ENCODE assay signal across 33 cellular contexts in the genomic region with DNA sequence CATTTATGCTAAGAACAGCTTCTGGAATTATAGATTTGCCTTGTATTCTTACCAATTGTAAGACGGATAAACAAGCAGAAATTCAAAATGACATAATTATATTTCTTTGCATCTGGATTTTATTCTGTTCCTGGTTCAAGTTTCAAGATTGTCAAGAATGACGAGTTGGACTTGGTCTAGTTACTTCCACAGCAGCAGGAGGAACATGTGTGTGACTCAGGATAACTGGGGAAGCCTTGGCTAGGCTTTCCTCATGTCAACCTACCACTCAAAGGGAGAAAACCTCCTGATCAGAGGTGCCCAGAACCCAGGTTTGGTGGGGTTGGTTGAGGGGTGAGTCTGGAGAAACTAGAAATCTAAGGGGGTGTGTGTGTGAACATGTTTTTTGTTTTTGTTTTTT.
"Had no signal": no experiment of that assay in that cellular context is flagged by ENCODE, and none has a peak within 500 bp of the region (broad histone marks: within the 10 kb centered on the region; RNA-seq: fewer than 3 reads in every experiment).

No MANE protein-coding gene starts in this region.

- ATAC-seq: activated naive CD4-positive, alpha-beta T cell treated with anti-CD3 and anti-CD28 coated beads, Interleukin-2, amount 50 U/mL, for 72 hours; activated T-cell treated with anti-CD3 and anti-CD28 coated beads, Interleukin-2, amount 50 U/mL, for 72 hours; effector memory CD8-positive, alpha-beta T cell; foreskin keratinocyte; gastrocnemius medialis; heart left ventricle; T-cell; WTC11 had no signal

- H3K27me3 ChIP-seq: ascending aorta, brain microvascular endothelial cell, foreskin keratinocyte, gastrocnemius medialis, heart left ventricle had no signal

- H3K4me3 Mint-ChIP-seq: activated CD4-positive, alpha-beta memory T cell treated with anti-CD3 and anti-CD28 coated beads, Interleukin-2, amount 10 ng/mL, durations not matched to agents 7 days and 5 days; activated CD4-positive, alpha-beta T cell treated with anti-CD3 and anti-CD28 coated beads, Interleukin-2, amount 10 ng/mL, durations not matched to agents 7 days and 5 days; activated naive CD4-positive, alpha-beta T cell treated with anti-CD3 and anti-CD28 coated beads, Interleukin-2, amount 10 ng/mL, durations not matched to agents 7 days and 5 days; activated naive CD8-positive, alpha-beta T cell treated with anti-CD3 and anti-CD28 coated beads, Interleukin-2, amount 10 ng/mL, durations not matched to agents 7 days and 5 days; activated T-cell treated with anti-CD3 and anti-CD28 coated beads, Interleukin-2, amount 50 U/mL, for 24 hours; activated T-cell treated with anti-CD3 and anti-CD28 coated beads, Interleukin-2, amount 50 U/mL, for 72 hours; effector memory CD8-positive, alpha-beta T cell; T-cell; T-helper 1 cell treated with Interleukin-12 subunit alpha and Interleukin-12 subunit beta and Interleukin-4 antibody, amounts not matched to agents 30 μg/mL and 1 μg/mL, for 36 hours; T-helper 2 cell treated with Interferon-gamma antibody and Interleukin-4, amounts not matched to agents 5 μg/mL and 100 μg/mL, for 36 hours; WTC11 had no signal

- H3K36me3 Mint-ChIP-seq: activated naive CD4-positive, alpha-beta T cell treated with anti-CD3 and anti-CD28 coated beads, Interleukin-2, amount 10 ng/mL, durations not matched to agents 7 days and 5 days; activated naive CD4-positive, alpha-beta T cell treated with anti-CD3 and anti-CD28 coated beads, Interleukin-2, amount 50 U/mL, for 72 hours; activated naive CD8-positive, alpha-beta T cell treated with anti-CD3 and anti-CD28 coated beads, Interleukin-2, amount 10 ng/mL, durations not matched to agents 7 days and 5 days; T-cell; WTC11 had no signal

- H3K4me1 ChIP-seq: ascending aorta, gastrocnemius medialis, heart left ventricle had no signal

- H3K4me1 Mint-ChIP-seq: activated CD4-positive, alpha-beta memory T cell treated with anti-CD3 and anti-CD28 coated beads, Interleukin-2, amount 10 ng/mL, durations not matched to agents 7 days and 5 days; activated CD4-positive, alpha-beta T cell treated with anti-CD3 and anti-CD28 coated beads, Interleukin-2, amount 10 ng/mL, durations not matched to agents 7 days and 5 days; activated naive CD4-positive, alpha-beta T cell treated with anti-CD3 and anti-CD28 coated beads, Interleukin-2, amount 10 ng/mL, durations not matched to agents 7 days and 5 days; activated naive CD8-positive, alpha-beta T cell treated with anti-CD3 and anti-CD28 coated beads, Interleukin-2, amount 10 ng/mL, durations not matched to agents 7 days and 5 days; T-cell had no signal

- H3K4me3 ChIP-seq: ascending aorta, gastrocnemius medialis, heart left ventricle had no signal

- H3K27ac ChIP-seq: ascending aorta, brain microvascular endothelial cell, epithelial cell of prostate, foreskin keratinocyte, gastrocnemius medialis, heart left ventricle, VCaP had no signal

- FAIRE-seq: colon had no signal

- H3K27me3 Mint-ChIP-seq: activated CD4-positive, alpha-beta memory T cell treated with anti-CD3 and anti-CD28 coated beads, Interleukin-2, amount 10 ng/mL, durations not matched to agents 7 days and 5 days; activated CD4-positive, alpha-beta T cell treated with anti-CD3 and anti-CD28 coated beads, Interleukin-2, amount 10 ng/mL, durations not matched to agents 7 days and 5 days; activated naive CD4-positive, alpha-beta T cell treated with anti-CD3 and anti-CD28 coated beads, Interleukin-2, amount 10 ng/mL, durations not matched to agents 7 days and 5 days; activated naive CD8-positive, alpha-beta T cell treated with anti-CD3 and anti-CD28 coated beads, Interleukin-2, amount 10 ng/mL, durations not matched to agents 7 days and 5 days; activated T-cell treated with anti-CD3 and anti-CD28 coated beads, Interleukin-2, amount 50 U/mL, for 24 hours; effector memory CD8-positive, alpha-beta T cell; T-cell had no signal

- H3K27ac Mint-ChIP-seq: activated CD4-positive, alpha-beta memory T cell treated with anti-CD3 and anti-CD28 coated beads, Interleukin-2, amount 10 ng/mL, durations not matched to agents 7 days and 5 days; activated CD4-positive, alpha-beta T cell treated with anti-CD3 and anti-CD28 coated beads, Interleukin-2, amount 10 ng/mL, durations not matched to agents 7 days and 5 days; activated naive CD4-positive, alpha-beta T cell treated with anti-CD3 and anti-CD28 coated beads, Interleukin-2, amount 10 ng/mL, durations not matched to agents 7 days and 5 days; activated naive CD4-positive, alpha-beta T cell treated with anti-CD3 and anti-CD28 coated beads, Interleukin-2, amount 50 U/mL, for 72 hours; activated naive CD8-positive, alpha-beta T cell treated with anti-CD3 and anti-CD28 coated beads, Interleukin-2, amount 10 ng/mL, durations not matched to agents 7 days and 5 days; activated T-cell treated with anti-CD3 and anti-CD28 coated beads, Interleukin-2, amount 50 U/mL, for 24 hours; activated T-cell treated with anti-CD3 and anti-CD28 coated beads, Interleukin-2, amount 50 U/mL, for 72 hours; effector memory CD8-positive, alpha-beta T cell; T-cell; T-helper 1 cell treated with Interleukin-12 subunit alpha and Interleukin-12 subunit beta and Interleukin-4 antibody, amounts not matched to agents 30 μg/mL and 1 μg/mL, for 36 hours; T-helper 2 cell treated with Interferon-gamma antibody and Interleukin-4, amounts not matched to agents 5 μg/mL and 100 μg/mL, for 36 hours; WTC11 had no signal

- DNase-seq: activated CD4-positive, alpha-beta memory T cell treated with anti-CD3 and anti-CD28 coated beads, Interleukin-2, amount 10 ng/mL, durations not matched to agents 7 days and 5 days; activated CD4-positive, alpha-beta T cell treated with anti-CD3 and anti-CD28 coated beads for 1 hour; activated CD4-positive, alpha-beta T cell treated with anti-CD3 and anti-CD28 coated beads for 4 hours; activated CD4-positive, alpha-beta T cell treated with anti-CD3 and anti-CD28 coated beads, Interleukin-2, amount 10 ng/mL, durations not matched to agents 7 days and 5 days; activated CD4-positive, alpha-beta T cell treated with anti-CD3 and anti-CD28 coated beads, Interleukin-2, amount 50 U/mL, for 4 hours; activated CD8-positive, alpha-beta memory T cell treated with anti-CD3 and anti-CD28 coated beads, Interleukin-2, amount 50 U/mL, for 48 hours; activated gamma-delta T cell; activated naive CD4-positive, alpha-beta T cell; activated naive CD4-positive, alpha-beta T cell treated with anti-CD3 and anti-CD28 coated beads, Interleukin-2, amount 10 ng/mL, durations not matched to agents 7 days and 5 days; activated naive CD8-positive, alpha-beta T cell treated with anti-CD3 and anti-CD28 coated beads, Interleukin-2, amount 10 ng/mL, durations not matched to agents 7 days and 5 days; activated T-cell treated with anti-CD3 and anti-CD28 coated beads for 4 hours; activated T-cell treated with anti-CD3 and anti-CD28 coated beads, Interleukin-2, amount 50 U/mL, for 24 hours; activated T-cell treated with anti-CD3 and anti-CD28 coated beads, Interleukin-2, amount 50 U/mL, for 72 hours; brain microvascular endothelial cell; caudate nucleus; cortex of kidney; dermis blood vessel endothelial cell; effector CD4-positive, alpha-beta T cell; effector memory CD8-positive, alpha-beta T cell; foreskin keratinocyte; gastrocnemius medialis; glutamatergic neuron; heart left ventricle; SW 1271; T-cell had no signal

- H3K9me3 ChIP-seq: ascending aorta, gastrocnemius medialis, heart left ventricle had no signal

- H3K9me3 Mint-ChIP-seq: activated CD4-positive, alpha-beta memory T cell treated with anti-CD3 and anti-CD28 coated beads, Interleukin-2, amount 10 ng/mL, durations not matched to agents 7 days and 5 days; activated CD4-positive, alpha-beta T cell treated with anti-CD3 and anti-CD28 coated beads, Interleukin-2, amount 10 ng/mL, durations not matched to agents 7 days and 5 days; activated naive CD4-positive, alpha-beta T cell treated with anti-CD3 and anti-CD28 coated beads, Interleukin-2, amount 10 ng/mL, durations not matched to agents 7 days and 5 days; activated naive CD8-positive, alpha-beta T cell treated with anti-CD3 and anti-CD28 coated beads, Interleukin-2, amount 10 ng/mL, durations not matched to agents 7 days and 5 days; activated T-cell treated with anti-CD3 and anti-CD28 coated beads, Interleukin-2, amount 50 U/mL, for 72 hours; effector memory CD8-positive, alpha-beta T cell; T-helper 2 cell treated with Interferon-gamma antibody and Interleukin-4, amounts not matched to agents 5 μg/mL and 100 μg/mL, for 36 hours had no signal

- H3K36me3 ChIP-seq: ascending aorta, brain microvascular endothelial cell, gastrocnemius medialis, heart left ventricle had no signal
